8 cellular contexts compared by ENCODE assay signal in genomic region chr14:38867561-38868150, GRCh38.
DNase-seq lines count a peak whose midpoint lies in the region; ATAC-seq and TF ChIP-seq lines count a peak whose summit lies in the region.

No MANE protein-coding gene starts in this region.

- peak; percentile 93 for TF ChIP-seq CTCF in C4-2B (conservative IDR thresholded peaks at IDR 0.05)
- peak; percentile 94 for TF ChIP-seq CTCF in choroid plexus epithelial cell (conservative IDR thresholded peaks at IDR 0.05; ENCODE audit: low read depth, low read length)

- ATAC-seq in GM19043 (IDR thresholded peaks at IDR 0.05; ENCODE audit: low read depth, unreplicated experiment) (peak; percentile 88), HG03175 (IDR thresholded peaks at IDR 0.05; ENCODE audit: unreplicated experiment) (peak; percentile 95)

- DNase-seq in NCI-H226 (peak; percentile 33), choroid plexus epithelial cell (ENCODE audit: low read depth) (peak; percentile 92), left kidney (ENCODE audit: low read depth, low spot score) (peak; percentile 92)
- peak; percentile 20 for DNase-seq in activated CD4-positive, alpha-beta T cell treated with anti-CD3 and anti-CD28 coated beads for 1 hour
- peak; percentile 17 to 30 (median 30) for DNase-seq in stimulated activated CD4-positive, alpha-beta T cell treated with anti-CD3 and anti-CD28 coated beads, TNF-alpha, amount 100 ng/mL, for 24 hours (ENCODE audit: low read depth in 3 of 3)

- no peak overlapping the region for H3K4me3 ChIP-seq in choroid plexus epithelial cell (ENCODE audit: low read depth, low read length)

- no peak overlapping the region for H3K27ac ChIP-seq in C4-2B

Comparison
In these comparisons a context has a peak if more than half of its experiments do, and no peak if none do; other contexts are left out.
1. DNase-seq: peak in every context shown above with its lines; median percentile 92 in choroid plexus epithelial cell; 92 in left kidney; 33 in NCI-H226; 30 in stimulated activated CD4-positive, alpha-beta T cell treated with anti-CD3 and anti-CD28 coated beads, TNF-alpha, amount 100 ng/mL, for 24 hours; 20 in activated CD4-positive, alpha-beta T cell treated with anti-CD3 and anti-CD28 coated beads for 1 hour.